Comparison of ENCODE assay signal across 16 cellular contexts in the genomic region with DNA sequence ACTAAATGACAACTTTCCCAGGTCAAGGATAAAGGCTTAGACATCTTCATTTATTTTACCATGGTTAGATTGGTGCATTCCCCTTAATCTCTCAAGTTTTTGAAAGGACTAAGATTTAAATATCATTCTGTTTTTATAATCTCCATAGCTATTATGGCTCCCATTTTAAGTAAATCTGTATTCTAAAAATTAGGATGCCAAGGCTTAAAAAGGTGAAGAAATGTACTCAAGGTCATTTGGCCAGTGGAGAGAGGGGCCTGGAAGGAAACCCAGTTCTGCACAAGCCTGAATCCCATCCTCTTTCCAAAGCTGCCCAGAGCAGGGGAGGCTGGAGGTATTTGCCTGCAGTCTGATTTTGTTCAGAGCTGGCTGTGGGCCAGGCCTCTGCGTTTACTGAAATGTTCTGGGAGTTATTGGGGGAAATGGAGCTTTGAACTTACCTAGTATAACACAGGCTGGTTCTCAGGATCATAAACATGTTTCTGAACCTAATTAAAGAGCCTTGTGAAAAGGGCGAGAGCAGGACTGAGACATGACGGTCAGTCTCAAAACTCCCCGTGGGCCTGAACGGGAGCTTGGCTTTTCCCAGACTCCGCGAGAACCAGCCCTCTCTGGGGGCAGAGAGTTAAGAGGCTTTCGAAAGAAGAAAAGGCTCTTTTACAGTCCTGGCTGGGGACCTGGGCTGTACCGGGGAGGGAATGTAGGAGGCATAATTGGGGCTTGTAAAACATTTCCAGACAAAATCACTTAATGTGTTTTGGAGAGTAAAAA.
A peak's percentile ranks its signal among the peaks of the same experiment; 100 is the strongest.
DNase-seq lines count a peak whose midpoint lies in the region; ATAC-seq and TF ChIP-seq lines count a peak whose summit lies in the region.
"Had no signal": no experiment of that assay in that cellular context is flagged by ENCODE, and none has a peak within 500 bp of the region (broad histone marks: within the 10 kb centered on the region; RNA-seq: fewer than 3 reads in every experiment).

No MANE protein-coding gene starts in this region.

- H2BK12ac ChIP-seq in trophoblast cell (ENCODE audit: low read length), result peak overlapping the region; percentile 4

- 0 out of 2 replicates have a peak overlapping the region, but pooled peaks have one; percentile 28 for H3K27ac ChIP-seq in VCaP
- no peak overlapping the region for H3K27ac ChIP-seq in hepatocyte
- peak overlapping the region; percentile 12 for H3K27ac ChIP-seq in trophoblast cell (ENCODE audit: low read depth, low read length)
- no peak overlapping the region for H3K27ac ChIP-seq in PC-9
- H3K27ac ChIP-seq: BLaER1, left lung, thoracic aorta had no signal

- H3K14ac ChIP-seq in trophoblast cell (ENCODE audit: low read length), result no peak overlapping the region

- no peaks in the 10 kb centered on the region for H3K4me1 Mint-ChIP-seq in activated T-cell treated with anti-CD3 and anti-CD28 coated beads, Interleukin-2, amount 50 U/mL, for 72 hours (ENCODE audit: low read depth)
- H3K4me1 Mint-ChIP-seq: natural killer cell had no signal

- H3K4me3 Mint-ChIP-seq in activated T-cell treated with anti-CD3 and anti-CD28 coated beads, Interleukin-2, amount 50 U/mL, for 72 hours, result no peak overlapping the region
- H3K4me3 Mint-ChIP-seq: natural killer cell had no signal

- H3K9ac ChIP-seq in trophoblast cell (ENCODE audit: low read length), result no peak overlapping the region
- H3K9ac ChIP-seq: BLaER1 had no signal

- DNase-seq in HEK293T (ENCODE audit: extremely low spot score) (peak; percentile 35), hepatocyte (ENCODE audit: low spot score) (no peak), trophoblast cell (no peak), PC-9 (no peak), NCI-H1092 treated with DMSO at 0.1 percent for 48 hours (lab: John Stamatoyannopoulos, UW) (no peak)
- no peak for DNase-seq in activated T-cell treated with anti-CD3 and anti-CD28 coated beads, Interleukin-2, amount 50 U/mL, for 72 hours
- DNase-seq: activated gamma-delta T cell; DMS53; left lung; natural killer cell; NCI-H1930; stimulated activated CD4-positive, alpha-beta T cell treated with anti-CD3 and anti-CD28 coated beads, Interleukin-4, amount 100 ng/mL, for 4 hours had no signal

- no peaks in the 10 kb centered on the region for H3K9me3 ChIP-seq in hepatocyte (ENCODE audit: low read depth)
- H3K9me3 ChIP-seq in trophoblast cell (ENCODE audit: insufficient read depth, low read depth, low read length), result no peaks in the 10 kb centered on the region
- H3K9me3 ChIP-seq in PC-9 (ENCODE audit: insufficient read depth, low read depth), result no peaks in the 10 kb centered on the region
- H3K9me3 ChIP-seq: BLaER1, left lung, thoracic aorta had no signal

- POLR2A ChIA-PET in HEK293T (lab: Yijun Ruan, JAX) (interaction anchor here (1.0 kb wide), 1 partner anchor 8 kb away, joined by 6 read pairs; no protein-coding TSS in a partner anchor), PC-9 (lab: Charles Lee; ENCODE audit: unreplicated experiment) (no interaction called here)

- H4K12ac ChIP-seq in trophoblast cell (ENCODE audit: low read depth, low read length), result no peak overlapping the region

- no peak overlapping the region for H3K23ac ChIP-seq in trophoblast cell (ENCODE audit: low read length)

- peaks cover 0 to 3% of the 10 kb centered on the region in 2 donors for H3K9me3 Mint-ChIP-seq in activated T-cell treated with anti-CD3 and anti-CD28 coated beads, Interleukin-2, amount 50 U/mL, for 72 hours

- no peak overlapping the region for H2BK5ac ChIP-seq in trophoblast cell (ENCODE audit: low read depth, low read length, poor library complexity)

- CTCF ChIA-PET in HEK293T (lab: Yijun Ruan, JAX) (interaction anchor here (0.7 to 0.8 kb wide), 2 partner anchors 20 to 1690 kb away, joined by 3 read pairs; no protein-coding TSS in a partner anchor), PC-9 (lab: Charles Lee) (no interaction called here)

- ATAC-seq in activated T-cell treated with anti-CD3 and anti-CD28 coated beads, Interleukin-2, amount 50 U/mL, for 72 hours (replicated peaks in 1 of 2), result no peak
- ATAC-seq in GM19023 (IDR thresholded peaks at IDR 0.05; ENCODE audit: unreplicated experiment), result no peak
- ATAC-seq: left lung, natural killer cell had no signal

- H3K9me2 ChIP-seq in hepatocyte (replicated peaks; ENCODE audit: insufficient read depth) (no peaks in the 10 kb centered on the region), PC-9 (ENCODE audit: insufficient read depth) (no peaks in the 10 kb centered on the region)

- H3K18ac ChIP-seq in trophoblast cell (ENCODE audit: low read length), result no peak overlapping the region

- H4K91ac ChIP-seq in trophoblast cell (ENCODE audit: low read depth, low read length), result no peak overlapping the region

- BruUV-seq in PC-9 (replicated peaks; lab: Mats Ljungman, UMichigan), result no TSS peak

- no peaks in the 10 kb centered on the region for H3K36me3 ChIP-seq in hepatocyte (replicated peaks; ENCODE audit: insufficient read depth, low read depth)
- no peaks in the 10 kb centered on the region for H3K36me3 ChIP-seq in trophoblast cell (ENCODE audit: control insufficient read depth in 1 of 2, insufficient read depth in 2 of 2, low read length in 2 of 2)
- H3K36me3 ChIP-seq in PC-9 (ENCODE audit: low read depth), result no peaks in the 10 kb centered on the region
- H3K36me3 ChIP-seq: BLaER1, left lung, thoracic aorta had no signal

- H3F3A ChIP-seq in PC-9 (ENCODE audit: insufficient read depth, low read depth), result no peaks in the 10 kb centered on the region; the same call in 1 of the 2 replicates

- H4K8ac ChIP-seq in trophoblast cell (ENCODE audit: low read depth, low read length), result no peak overlapping the region

- H2AK5ac ChIP-seq in trophoblast cell (ENCODE audit: low read length), result no peak overlapping the region

- TF ChIP-seq CTCF in VCaP (conservative IDR thresholded peaks at IDR 0.05) (no peak), hepatocyte (IDR thresholded peaks at IDR 0.05; ENCODE audit: poor library complexity) (no peak), PC-9 (conservative IDR thresholded peaks at IDR 0.05) (no peak)

- H3K4me1 ChIP-seq in hepatocyte (ENCODE audit: insufficient read depth) (peaks cover 17% of the 10 kb centered on the region), trophoblast cell (ENCODE audit: control insufficient read depth in 1 of 2, insufficient read depth in 2 of 2, low read length in 2 of 2) (peaks cover 8 to 22% of the 10 kb centered on the region in 2 experiments), PC-9 (replicated peaks; ENCODE audit: insufficient read depth) (0 out of 2 replicates have a peak, but pooled peaks cover 6% of the 10 kb centered on the region)
- H3K4me1 ChIP-seq: left lung had no signal

- H3K27me3 Mint-ChIP-seq in activated T-cell treated with anti-CD3 and anti-CD28 coated beads, Interleukin-2, amount 50 U/mL, for 72 hours (ENCODE audit: low read depth), result peaks cover 11% of the 10 kb centered on the region

- H2AFZ ChIP-seq in hepatocyte (no peak overlapping the region), trophoblast cell (ENCODE audit: insufficient read depth, low read length, poor library complexity) (no peak overlapping the region), PC-9 (no peak overlapping the region; the same call in 1 of the 2 replicates)

- no peaks in the 10 kb centered on the region for H3K36me3 Mint-ChIP-seq in activated T-cell treated with anti-CD3 and anti-CD28 coated beads, Interleukin-2, amount 50 U/mL, for 72 hours (ENCODE audit: insufficient read depth in 2 of 2)
- H3K36me3 Mint-ChIP-seq: natural killer cell had no signal

- H3K4me3 ChIP-seq in hepatocyte (no peak overlapping the region), trophoblast cell (ENCODE audit: low read depth, low read length) (no peak overlapping the region), PC-9 (no peak overlapping the region)
- H3K4me3 ChIP-seq: BLaER1, left lung, thoracic aorta had no signal

- H3K79me2 ChIP-seq in hepatocyte (no peaks in the 10 kb centered on the region), trophoblast cell (ENCODE audit: control insufficient read depth, insufficient read depth, low read length, poor library complexity) (no peaks in the 10 kb centered on the region), PC-9 (ENCODE audit: low read depth) (no peaks in the 10 kb centered on the region)

- H3K27ac Mint-ChIP-seq in activated T-cell treated with anti-CD3 and anti-CD28 coated beads, Interleukin-2, amount 50 U/mL, for 72 hours, result no peak overlapping the region
- H3K27ac Mint-ChIP-seq: natural killer cell had no signal

- no peaks in the 10 kb centered on the region for H4K20me1 ChIP-seq in hepatocyte (ENCODE audit: insufficient read depth, poor library complexity, severe bottlenecking)
- no peaks in the 10 kb centered on the region for H4K20me1 ChIP-seq in PC-9 (ENCODE audit: insufficient read depth)
- H4K20me1 ChIP-seq: BLaER1 had no signal

- H3K27me3 ChIP-seq in hepatocyte (no peaks in the 10 kb centered on the region), trophoblast cell (ENCODE audit: insufficient read depth, low read length) (no peaks in the 10 kb centered on the region), PC-9 (ENCODE audit: insufficient read depth, low read depth) (peaks cover 32% of the 10 kb centered on the region)
- H3K27me3 ChIP-seq: BLaER1, left lung had no signal

- WGBS in hepatocyte (ENCODE audit: low lambda C conversion rate, missing lambda C conversion rate), result 25% methylated on average over 9 of the region's 9 CpGs
- WGBS in trophoblast cell (ENCODE audit: extremely low coverage, insufficient coverage, insufficient read length), result no CpG with 5 or more reads among the region's 9 CpGs

- no peak overlapping the region for H3K4ac ChIP-seq in trophoblast cell (ENCODE audit: low read depth, low read length)

- peak overlapping the region; percentile 55 for H3K4me2 ChIP-seq in hepatocyte
- H3K4me2 ChIP-seq in trophoblast cell (ENCODE audit: low read length), result no peak overlapping the region
- no peak overlapping the region for H3K4me2 ChIP-seq in PC-9
- H3K4me2 ChIP-seq: BLaER1 had no signal

- intact Hi-C loops in PC-9 (cut with micrococcal nuclease; ENCODE audit: unreplicated experiment), result no loop called here

- peaks cover 9% of the 10 kb centered on the region for H3K79me1 ChIP-seq in trophoblast cell (ENCODE audit: low read length)

- H2BK120ac ChIP-seq in trophoblast cell (ENCODE audit: insufficient read depth, low read length, poor library complexity), result no peak overlapping the region

TF ChIP-seq in HEK293T, 16 proteins besides CTCF, POLR2A, EP300 and RAD21 (continues in another document):
- no peak for TF ChIP-seq NFRKB (IDR thresholded peaks at IDR 0.05)
- TF ChIP-seq ELF4 (IDR thresholded peaks at IDR 0.05), result no peak
- TF ChIP-seq HDGF (IDR thresholded peaks at IDR 0.05; ENCODE audit: borderline replicate concordance), result no peak
- TF ChIP-seq FOXK2 (IDR thresholded peaks at IDR 0.05), result no peak
- TF ChIP-seq ZNF384 (IDR thresholded peaks at IDR 0.05), result no peak
- TF ChIP-seq FOXM1 (IDR thresholded peaks at IDR 0.05; ENCODE audit: borderline replicate concordance), result no peak
- no peak for TF ChIP-seq SP1 (IDR thresholded peaks at IDR 0.05)
- no peak for TF ChIP-seq TARDBP (IDR thresholded peaks at IDR 0.05)
- TF ChIP-seq ARNT (IDR thresholded peaks at IDR 0.05), result no peak
- TF ChIP-seq LEF1 (IDR thresholded peaks at IDR 0.05; ENCODE audit: borderline replicate concordance), result no peak
- TF ChIP-seq L3MBTL2 (conservative IDR thresholded peaks at IDR 0.05), result no peak

Comparison
In these comparisons a context has a peak if more than half of its experiments do, and no peak if none do; other contexts are left out.
1. H3K27ac ChIP-seq: peak in VCaP (single experiment) and trophoblast cell (single experiment); none in hepatocyte (single experiment) and PC-9 (single experiment).